ENCODE assay signal across 26 cellular contexts in the genomic region with DNA sequence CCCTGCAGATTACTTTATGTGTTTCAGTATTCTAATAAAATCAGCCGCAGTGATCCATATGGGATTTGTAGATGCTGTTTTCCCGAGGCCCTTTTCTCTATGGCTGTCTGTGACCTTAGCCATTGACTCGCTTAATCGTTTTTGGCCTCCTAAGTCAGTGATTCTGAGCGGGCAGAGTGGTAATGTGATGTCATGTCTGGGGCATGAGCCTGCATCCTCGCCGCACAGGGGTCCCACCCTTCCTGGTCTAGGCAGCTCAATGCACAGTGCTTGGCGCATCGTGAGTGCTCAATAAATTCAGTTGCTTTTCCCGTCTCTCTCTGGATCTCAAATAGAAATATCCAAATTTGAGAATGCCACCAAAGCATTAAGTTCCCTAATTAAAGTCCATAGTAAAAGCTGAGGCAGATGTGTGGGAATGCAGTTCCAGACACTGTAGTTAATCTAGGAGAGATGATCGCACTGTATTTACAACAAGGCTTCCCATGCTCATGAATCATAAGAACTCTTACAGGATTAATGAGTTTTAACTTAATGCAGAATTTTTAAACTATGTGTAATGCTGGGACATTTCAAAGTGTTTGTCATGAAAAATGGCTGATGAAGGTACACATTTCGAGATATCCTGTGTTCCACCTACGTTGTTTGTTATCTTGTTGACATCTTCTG. TPM values are rescaled to one million over a fixed set of nuclear protein-coding genes. Genes with fewer than 3 reads are reported as not detected.
A peak's percentile ranks its signal among the peaks of the same experiment; 100 is the strongest.
DNase-seq lines count a peak whose midpoint lies in the region; ATAC-seq and TF ChIP-seq lines count a peak whose summit lies in the region.
"Had no signal": no experiment of that assay in that cellular context is flagged by ENCODE, and none has a peak within 500 bp of the region (broad histone marks: within the 10 kb centered on the region; RNA-seq: fewer than 3 reads in every experiment).

No MANE protein-coding gene starts in this region.

- TF ChIP-seq CTCF in WTC11 (IDR thresholded peaks at IDR 0.05) (no peak), omental fat pad (IDR thresholded peaks at IDR 0.05) (no peak)

- no peaks in the 10 kb centered on the region for H3K27me3 ChIP-seq in ACC112 (ENCODE audit: insufficient read depth, low read length)
- H3K27me3 ChIP-seq: testis had no signal

- H3K4me1 ChIP-seq in ACC112 (ENCODE audit: control insufficient read depth, insufficient read depth, low read length, unreplicated experiment) = peaks cover 75% of the 10 kb centered on the region
- H3K4me1 ChIP-seq: testis had no signal

- H3K27ac ChIP-seq in ACC112 (ENCODE audit: low read depth, low read length) = peak overlapping the region; percentile 67
- H3K27ac ChIP-seq: dorsolateral prefrontal cortex, testis had no signal

- H3K4me1 Mint-ChIP-seq in WTC11 = peaks cover 37% of the 10 kb centered on the region
- H3K4me1 Mint-ChIP-seq: activated naive CD8-positive, alpha-beta T cell treated with anti-CD3 and anti-CD28 coated beads, Interleukin-2, amount 10 ng/mL, durations not matched to agents 7 days and 5 days; CD8-positive, alpha-beta memory T cell; naive B cell; stimulated activated effector memory CD8-positive, alpha-beta T cell treated with anti-CD3 and anti-CD28 coated beads, Interleukin-12 subunit alpha, Interleukin-12 subunit beta, amount 100 ng/mL, for 72 hours; T-helper 17 cell had no signal

- no peak overlapping the region for H3K4me3 Mint-ChIP-seq in WTC11
- H3K4me3 Mint-ChIP-seq: activated naive CD8-positive, alpha-beta T cell treated with anti-CD3 and anti-CD28 coated beads, Interleukin-2, amount 10 ng/mL, durations not matched to agents 7 days and 5 days; CD8-positive, alpha-beta memory T cell; naive B cell; stimulated activated effector memory CD8-positive, alpha-beta T cell treated with anti-CD3 and anti-CD28 coated beads, Interleukin-12 subunit alpha, Interleukin-12 subunit beta, amount 100 ng/mL, for 72 hours; T-helper 17 cell had no signal

- peaks cover 64% of the 10 kb centered on the region for H3K36me3 ChIP-seq in ACC112 (ENCODE audit: insufficient read depth, low read length)

- H3K36me3 Mint-ChIP-seq in WTC11 = peaks cover 28% of the 10 kb centered on the region
- H3K36me3 Mint-ChIP-seq: activated naive CD8-positive, alpha-beta T cell treated with anti-CD3 and anti-CD28 coated beads, Interleukin-2, amount 10 ng/mL, durations not matched to agents 7 days and 5 days; CD8-positive, alpha-beta memory T cell; naive B cell; stimulated activated effector memory CD8-positive, alpha-beta T cell treated with anti-CD3 and anti-CD28 coated beads, Interleukin-12 subunit alpha, Interleukin-12 subunit beta, amount 100 ng/mL, for 72 hours had no signal

- ATAC-seq in WTC11 = no peak
- ATAC-seq in GM21423 (IDR thresholded peaks at IDR 0.05; ENCODE audit: unreplicated experiment) = no peak
- no peak for ATAC-seq in omental fat pad (ENCODE audit: low FRiP score)
- ATAC-seq: stimulated activated effector memory CD8-positive, alpha-beta T cell treated with anti-CD3 and anti-CD28 coated beads, Interleukin-12 subunit alpha, Interleukin-12 subunit beta, amount 100 ng/mL, for 72 hours; T-helper 17 cell had no signal

- no peaks in the 10 kb centered on the region for H3K27me3 Mint-ChIP-seq in WTC11 (ENCODE audit: low read depth)
- H3K27me3 Mint-ChIP-seq: activated naive CD8-positive, alpha-beta T cell treated with anti-CD3 and anti-CD28 coated beads, Interleukin-2, amount 10 ng/mL, durations not matched to agents 7 days and 5 days; T-helper 17 cell had no signal

- peaks cover 96% of the 10 kb centered on the region for H3K79me2 ChIP-seq in ACC112 (ENCODE audit: control insufficient read depth, insufficient read depth, low read length, unreplicated experiment)

- POLR2A ChIA-PET in WTC11 (lab: Charles Lee) = no interaction called here

- CTCF ChIA-PET in WTC11 (lab: Charles Lee) = no interaction called here

- no peak overlapping the region for H3K4me3 ChIP-seq in ACC112 (ENCODE audit: low read depth, low read length)
- H3K4me3 ChIP-seq: dorsolateral prefrontal cortex, lung, testis had no signal

- no peaks in the 10 kb centered on the region for H3K9me3 Mint-ChIP-seq in WTC11
- H3K9me3 Mint-ChIP-seq: activated naive CD8-positive, alpha-beta T cell treated with anti-CD3 and anti-CD28 coated beads, Interleukin-2, amount 10 ng/mL, durations not matched to agents 7 days and 5 days; naive B cell; stimulated activated effector memory CD8-positive, alpha-beta T cell treated with anti-CD3 and anti-CD28 coated beads, Interleukin-12 subunit alpha, Interleukin-12 subunit beta, amount 100 ng/mL, for 72 hours had no signal

- DNase-seq in HCEC 1CT = peak; percentile 80
- no peak for DNase-seq in WTC11 (ENCODE audit: low spot score)
- DNase-seq in iris pigment epithelial cell (ENCODE audit: low read depth) = peak; percentile 85
- no peak for DNase-seq in omental fat pad (ENCODE audit: low spot score)
- DNase-seq in DMS153 (lab: John Stamatoyannopoulos, UW) = no peak
- no peak for DNase-seq in GM19240 (ENCODE audit: insufficient read length, low spot score)
- DNase-seq: activated CD4-positive, CD25-positive, alpha-beta regulatory T cell; activated naive CD8-positive, alpha-beta T cell treated with anti-CD3 and anti-CD28 coated beads, Interleukin-2, amount 10 ng/mL, durations not matched to agents 7 days and 5 days; CD8-positive, alpha-beta memory T cell; DND-41; dorsolateral prefrontal cortex; erythroblast; H7; islet precursor cell; KBM-7; naive B cell; NCI-H2081; NCI-H510A; Right ventricle myocardium superior; stimulated activated CD4-positive, alpha-beta T cell treated with anti-CD3 and anti-CD28 coated beads, Interleukin-15, amount 100 ng/mL, for 24 hours; T-helper 17 cell; testis had no signal

- no peak overlapping the region for H2AFZ ChIP-seq in ACC112 (ENCODE audit: low read length, unreplicated experiment)

- peak overlapping the region; percentile 37; the same call in 1 of the 2 replicates for H3K27ac Mint-ChIP-seq in WTC11
- H3K27ac Mint-ChIP-seq: activated naive CD8-positive, alpha-beta T cell treated with anti-CD3 and anti-CD28 coated beads, Interleukin-2, amount 10 ng/mL, durations not matched to agents 7 days and 5 days; CD8-positive, alpha-beta memory T cell; stimulated activated effector memory CD8-positive, alpha-beta T cell treated with anti-CD3 and anti-CD28 coated beads, Interleukin-12 subunit alpha, Interleukin-12 subunit beta, amount 100 ng/mL, for 72 hours; T-helper 17 cell had no signal

TF ChIP-seq in WTC11, 78 proteins besides CTCF, POLR2A, EP300 and RAD21:
- TF ChIP-seq NFATC4 (CRISPR knock-in tag; IDR thresholded peaks at IDR 0.05) = no peak
- TF ChIP-seq, protein P1, sequence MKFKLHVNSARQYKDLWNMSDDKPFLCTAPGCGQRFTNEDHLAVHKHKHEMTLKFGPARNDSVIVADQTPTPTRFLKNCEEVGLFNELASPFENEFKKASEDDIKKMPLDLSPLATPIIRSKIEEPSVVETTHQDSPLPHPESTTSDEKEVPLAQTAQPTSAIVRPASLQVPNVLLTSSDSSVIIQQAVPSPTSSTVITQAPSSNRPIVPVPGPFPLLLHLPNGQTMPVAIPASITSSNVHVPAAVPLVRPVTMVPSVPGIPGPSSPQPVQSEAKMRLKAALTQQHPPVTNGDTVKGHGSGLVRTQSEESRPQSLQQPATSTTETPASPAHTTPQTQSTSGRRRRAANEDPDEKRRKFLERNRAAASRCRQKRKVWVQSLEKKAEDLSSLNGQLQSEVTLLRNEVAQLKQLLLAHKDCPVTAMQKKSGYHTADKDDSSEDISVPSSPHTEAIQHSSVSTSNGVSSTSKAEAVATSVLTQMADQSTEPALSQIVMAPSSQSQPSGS (CRISPR knock-in tag; IDR thresholded peaks at IDR 0.05; ENCODE audit: borderline replicate concordance, low read depth) = no peak

RNA-seq across cellular contexts. Expression of gene HMGA2, which starts 29.3 kb away (rescaled TPM):
- 93.6 to 98.7 TPM (median 95.9 TPM) in 3 replicates for total RNA-seq in WTC11 (2021)
- total RNA-seq in omental fat pad = 1 to 10 TPM in 1 of 4 donors, not detected in 3; 1.6 TPM
- total RNA-seq: activated naive CD8-positive, alpha-beta T cell treated with anti-CD3 and anti-CD28 coated beads, Interleukin-2, amount 10 ng/mL, durations not matched to agents 7 days and 5 days; CD8-positive, alpha-beta memory T cell; Right ventricle myocardium superior; T-helper 17 cell had no signal

Comparison
In these comparisons a context has a peak if more than half of its experiments do, and no peak if none do; other contexts are left out.
1. DNase-seq: peak in HCEC 1CT (single experiment) and iris pigment epithelial cell (single experiment); none in WTC11 (single experiment), omental fat pad (single experiment), DMS153 (single experiment) and GM19240 (single experiment).
2. RNA of gene HMGA2, which starts 29.3 kb away (total RNA-seq): 93.6 to 98.7 TPM in WTC11; 1.6 TPM in omental fat pad; every median in the first group is over 10 times any median in the second.